Comparison of ENCODE assay signal across 8 cellular contexts in the genomic region with DNA sequence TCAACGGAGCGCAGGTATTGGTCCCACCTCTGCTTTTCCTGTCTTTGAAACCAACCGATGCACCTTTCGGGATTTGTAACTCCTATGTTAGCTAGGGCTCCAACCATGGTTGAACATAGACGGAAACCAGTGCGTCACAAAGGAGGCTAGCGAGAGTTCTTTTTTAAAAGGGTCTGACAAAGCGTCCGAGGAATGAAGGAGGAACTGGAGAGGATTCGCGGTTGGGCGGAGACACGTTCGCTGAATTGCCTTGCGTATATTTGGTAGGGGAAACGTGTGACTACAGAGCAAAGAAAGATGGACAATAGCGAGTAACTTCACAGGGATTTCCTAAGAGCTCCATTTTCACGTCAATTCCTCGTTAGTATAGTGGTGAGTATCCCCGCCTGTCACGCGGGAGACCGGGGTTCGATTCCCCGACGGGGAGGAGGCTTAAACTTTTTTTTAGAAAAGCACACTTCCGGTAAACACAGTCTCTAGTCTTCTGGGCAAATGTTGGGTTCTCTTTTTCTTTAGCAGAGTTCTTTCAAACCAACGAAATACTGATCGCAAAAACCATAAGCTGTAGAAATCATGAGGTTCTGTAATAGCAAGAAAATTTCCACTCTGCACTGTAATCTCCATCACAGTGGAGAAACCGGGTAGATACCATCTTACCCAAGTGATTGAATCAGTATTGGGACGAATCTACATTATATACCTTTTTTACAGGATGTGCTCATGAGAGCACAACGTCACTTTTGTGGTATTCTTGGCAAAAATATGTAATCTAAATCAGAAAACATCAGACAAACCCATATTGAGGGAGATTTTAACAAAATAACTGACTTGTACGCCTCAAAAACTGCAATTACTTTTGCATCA. TPM values are rescaled to one million over a fixed set of nuclear protein-coding genes. Genes with fewer than 3 reads are reported as not detected.
DNase-seq lines count a peak whose midpoint lies in the region; ATAC-seq, FAIRE-seq and TF ChIP-seq lines count a peak whose summit lies in the region.

No MANE protein-coding gene starts in this region.

- H3K27ac ChIP-seq in adrenal gland = peak overlapping the region; percentile 91 to 99 (median 96)
- H3K27ac ChIP-seq in vagina = peak overlapping the region; percentile 98

- H3K4me1 ChIP-seq in adrenal gland (replicated peaks in 1 of 2) (peaks cover 0 to 7% of the 10 kb centered on the region in 2 donors), vagina (peaks cover 11% of the 10 kb centered on the region)

- H3K9me3 ChIP-seq in adrenal gland (replicated peaks in 1 of 3) (no peaks in the 10 kb centered on the region), vagina (no peaks in the 10 kb centered on the region)

- H3K27me3 ChIP-seq in adrenal gland (no peaks in the 10 kb centered on the region), vagina (no peaks in the 10 kb centered on the region)

- H3K4me3 ChIP-seq in adrenal gland = peak overlapping the region; percentile 13 to 82 (median 62)
- H3K4me3 ChIP-seq in vagina = peak overlapping the region; percentile 50 to 73

- peak; percentile 5 for DNase-seq in GM12892 (ENCODE audit: insufficient read length)
- DNase-seq in NCI-H1105 (lab: John Stamatoyannopoulos, UW) = peak; percentile 83
- peak; percentile 82 for DNase-seq in SW480 (ENCODE audit: low spot score)
- DNase-seq in adrenal gland = peak; percentile 66 to 88 (median 75)
- DNase-seq in left ventricle myocardium superior = peak; percentile 76
- peak; percentile 76 for DNase-seq in pulmonary artery endothelial cell (ENCODE audit: low read depth, low spot score)
- DNase-seq in vagina (ENCODE audit: extremely low spot score in 2 of 2) = peak in 1 of 2 donors; percentile 94

- intact Hi-C loops in adrenal gland (cut with DNase I) (no loop called here), left ventricle myocardium superior (cut with micrococcal nuclease) (no loop called here), vagina (cut with DNase I) (loop anchor here (10.0 kb wide), 2 partner anchors 305 to 345 kb away; a partner anchor contains a TSS)

- TF ChIP-seq CTCF in adrenal gland (IDR thresholded peaks at IDR 0.05) (no peak), vagina (IDR thresholded peaks at IDR 0.05) (no peak)

- WGBS in adrenal gland, 4 donors = 3 to 4% (median 3%) methylated on average over 33 of the region's 33 CpGs

- TF ChIP-seq POLR2A in GM12892 (IDR thresholded peaks at IDR 0.05; ENCODE audit: low read depth, low read length) (no peak), adrenal gland (IDR thresholded peaks at IDR 0.05) (peak; percentile 39 to 57), vagina (IDR thresholded peaks at IDR 0.05) (no peak)

- peak; percentile 55 for ATAC-seq in HG02678 (IDR thresholded peaks at IDR 0.05; ENCODE audit: unreplicated experiment)
- ATAC-seq in left ventricle myocardium superior = peak; percentile 94

- FAIRE-seq in GM12892 (lab: Jason Lieb, UNC) = peak; percentile 89

- H3K36me3 ChIP-seq in adrenal gland (replicated peaks in 1 of 2) (no peaks in the 10 kb centered on the region), vagina (no peaks in the 10 kb centered on the region)

RNA-seq across cellular contexts. Expression of gene ZNF184, which starts 6.6 kb away (rescaled TPM):
- 5.4 TPM for polyA plus RNA-seq in GM12892 (2012; ENCODE audit: missing spikeins)
- total RNA-seq in adrenal gland (1 to 10 TPM; 3.1 to 6.5 (median 4.9) TPM), left ventricle myocardium superior (4.1 TPM), pulmonary artery endothelial cell (6.9 and 8.5 TPM in 2 replicates), vagina (4.4 TPM)
- polyA plus RNA-seq in adrenal gland = 1 to 10 TPM; 1.3 to 6.0 (median 1.6) TPM

Comparison
In these comparisons a context has a peak if more than half of its experiments do, and no peak if none do; other contexts are left out.
1. POLR2A ChIP-seq: peak in adrenal gland (2 of 2); none in GM12892 (single experiment) and vagina (0 of 2).